8 cellular contexts compared by ENCODE assay signal in the genomic region with DNA sequence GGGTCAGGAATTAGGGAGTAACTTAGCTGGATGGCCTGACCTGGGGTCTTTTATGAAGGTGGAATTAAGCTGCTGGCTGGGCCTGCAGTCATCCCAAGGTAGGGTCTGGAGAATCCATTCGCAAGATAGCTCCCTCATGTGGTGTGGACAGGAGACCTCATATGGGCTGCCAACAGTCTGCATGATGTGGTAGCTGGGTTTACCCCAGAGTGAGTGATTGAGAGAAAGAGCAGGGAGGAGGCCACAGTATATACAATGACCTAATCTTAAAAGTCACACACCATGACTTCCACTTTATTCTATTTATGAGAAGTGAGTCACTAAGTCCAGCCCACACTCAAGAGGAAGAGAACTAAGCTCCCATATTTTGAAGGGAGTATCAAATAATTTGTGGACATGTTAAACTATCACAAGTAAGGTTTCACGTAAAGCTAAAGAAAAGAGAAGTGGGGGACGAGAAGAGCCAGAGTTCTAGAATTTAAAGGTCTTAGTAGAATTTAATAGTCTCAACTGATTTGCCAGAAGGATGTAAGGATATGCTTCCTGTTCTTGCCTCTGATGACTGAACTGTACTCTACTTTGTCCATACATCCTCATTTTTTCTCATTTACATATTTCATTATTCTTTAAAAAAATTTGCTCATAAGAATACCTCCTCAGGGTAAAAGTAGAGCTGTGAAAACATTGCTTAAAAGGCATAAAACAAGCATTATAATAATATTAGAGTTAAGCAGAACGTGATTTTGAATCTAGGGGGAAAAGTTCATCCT.
DNase-seq lines count a peak whose midpoint lies in the region; ATAC-seq and TF ChIP-seq lines count a peak whose summit lies in the region.

No MANE protein-coding gene starts in this region.

- peak overlapping the region; percentile 72; the same call in 1 of the 2 replicates for H3K27ac ChIP-seq in MM.1S (ENCODE audit: low read length)
- no peak overlapping the region for H3K27ac ChIP-seq in thyroid gland

- H3K4me3 ChIP-seq in MM.1S (ENCODE audit: low read length) (no peak overlapping the region), epithelial cell of esophagus (ENCODE audit: low read length) (no peak overlapping the region), thyroid gland (replicated peaks in 1 of 3) (no peak overlapping the region)

- H3K9ac ChIP-seq in MM.1S (ENCODE audit: low read length): no peak overlapping the region

- H3K9me2 ChIP-seq in MM.1S (replicated peaks; ENCODE audit: insufficient read depth, low read length): no peaks in the 10 kb centered on the region

- 84 to 90% methylated on average over 4 of the region's 4 CpGs for WGBS in thyroid gland, 2 donors

- peaks cover 22% of the 10 kb centered on the region for H3K4me1 ChIP-seq in MM.1S (ENCODE audit: low read length)
- no peaks in the 10 kb centered on the region for H3K4me1 ChIP-seq in thyroid gland

- H3K9me3 ChIP-seq in MM.1S (replicated peaks; ENCODE audit: insufficient read depth, low read length): no peaks in the 10 kb centered on the region
- no peaks in the 10 kb centered on the region for H3K9me3 ChIP-seq in thyroid gland

- peak overlapping the region; percentile 53; the same call in 1 of the 2 replicates for H3K4me2 ChIP-seq in MM.1S (ENCODE audit: low read depth, low read length)

- ATAC-seq in GM21723 (IDR thresholded peaks at IDR 0.05; ENCODE audit: unreplicated experiment): peak; percentile 73

- no peaks in the 10 kb centered on the region for H3K79me2 ChIP-seq in MM.1S (ENCODE audit: low read length)

- TF ChIP-seq POLR2A in thyroid gland (IDR thresholded peaks at IDR 0.05): no peak

- intact Hi-C loops in thyroid gland (cut with DNase I): no loop called here

- H3F3A ChIP-seq in MM.1S (ENCODE audit: insufficient read depth, low read length): peaks cover 10% of the 10 kb centered on the region

- no peaks in the 10 kb centered on the region for H4K20me1 ChIP-seq in MM.1S (ENCODE audit: insufficient read depth, low read length)

- TF ChIP-seq CTCF in MM.1S (IDR thresholded peaks at IDR 0.05; ENCODE audit: low read length) (0 out of 2 replicates have a peak, but pooled peaks have one; percentile 17), epithelial cell of esophagus (IDR thresholded peaks at IDR 0.05; ENCODE audit: insufficient read depth, low read depth, low read length, missing control alignments) (peak; percentile 16), thyroid gland (IDR thresholded peaks at IDR 0.05) (no peak)

- H2AFZ ChIP-seq in MM.1S (ENCODE audit: low read length): peak overlapping the region; percentile 63

- DNase-seq in Daoy (ENCODE audit: low read depth) (peak; percentile 79), MM.1S (no peak), epithelial cell of esophagus (ENCODE audit: low read depth) (peak; percentile 48), COLO668 (lab: John Stamatoyannopoulos, UW; ENCODE audit: unreplicated experiment) (no peak), GOT3 (lab: John Stamatoyannopoulos, UW) (no peak), thyroid gland (no peak)
- DNase-seq in effector CD8-positive, alpha-beta T cell (lab: John Stamatoyannopoulos, UW): no peak

- H3K36me3 ChIP-seq in MM.1S (replicated peaks; ENCODE audit: insufficient read depth, low read length) (no peaks in the 10 kb centered on the region), thyroid gland (no peaks in the 10 kb centered on the region)

- no peaks in the 10 kb centered on the region for H3K27me3 ChIP-seq in MM.1S (replicated peaks; ENCODE audit: insufficient read depth, low read length)
- H3K27me3 ChIP-seq in thyroid gland: no peaks in the 10 kb centered on the region

Comparison
In these comparisons a context has a peak if more than half of its experiments do, and no peak if none do; other contexts are left out.
1. DNase-seq: peak in Daoy (single experiment) and epithelial cell of esophagus (single experiment); none in MM.1S (single experiment), effector CD8-positive, alpha-beta T cell (single experiment), COLO668 (single experiment), GOT3 (single experiment) and thyroid gland (0 of 2).
2. CTCF ChIP-seq: peak in MM.1S (single experiment) and epithelial cell of esophagus (single experiment); none in thyroid gland (0 of 6).